ENCODE assay signal across 20 cellular contexts in the genomic region with DNA sequence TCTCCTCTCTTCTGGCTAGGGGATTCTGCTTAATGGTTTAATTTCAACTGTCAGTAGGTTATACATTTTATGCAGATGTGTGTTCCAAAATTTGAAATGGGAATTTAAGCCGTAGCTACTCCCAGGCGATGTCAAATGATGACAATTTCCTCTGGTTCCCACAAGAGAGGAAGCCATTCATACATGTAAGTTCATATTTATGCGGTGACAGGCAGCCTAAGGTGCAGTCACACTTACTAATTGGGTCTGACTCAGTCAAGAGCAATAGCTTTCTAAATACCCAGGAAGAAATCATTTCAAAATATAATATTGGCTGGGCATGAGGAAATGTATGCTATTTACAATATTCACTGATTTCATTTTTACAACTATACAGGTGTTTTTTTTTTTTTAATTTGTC.
DNase-seq lines count a peak whose midpoint lies in the region; ATAC-seq lines count a peak whose summit lies in the region.
"Had no signal": no experiment of that assay in that cellular context is flagged by ENCODE, and none has a peak within 500 bp of the region (broad histone marks: within the 10 kb centered on the region; RNA-seq: fewer than 3 reads in every experiment).

No MANE protein-coding gene starts in this region.

- no peak for ATAC-seq in HG03565 (IDR thresholded peaks at IDR 0.05; ENCODE audit: unreplicated experiment)

- DNase-seq in NCI-H2107 treated with DMSO at 0.1 percent for 48 hours (lab: John Stamatoyannopoulos, UW; ENCODE audit: unreplicated experiment) (peak; percentile 30), NCI-H2107 (lab: John Stamatoyannopoulos, UW) (no peak), NCI-H69 (lab: John Stamatoyannopoulos, UW) (peak; percentile 78), retina (peak; percentile 21), amniotic stem cell (lab: John Stamatoyannopoulos, UW) (no peak), NAMALWA (ENCODE audit: low spot score) (no peak)
- DNase-seq: ACHN; activated CD4-positive, alpha-beta T cell treated with anti-CD3 and anti-CD28 coated beads, Interleukin-2, amount 10 ng/mL, durations not matched to agents 24 days and 14 days; activated CD8-positive, alpha-beta memory T cell treated with anti-CD3 and anti-CD28 coated beads, Interleukin-2, amount 50 U/mL, for 48 hours; activated gamma-delta T cell treated with Interleukin-2 at 50 U/mL for 16 hours; effector memory CD4-positive, alpha-beta T cell; Karpas-422; NCI-H2227 treated with DMSO at 0.1 percent for 48 hours; NK-92 treated with Interleukin-12 subunit alpha and Interleukin-12 subunit beta, amount 100 ng/mL, for 24 hours; substantia nigra; T-helper 1 cell had no signal

- no peaks in the 10 kb centered on the region for H3K4me1 ChIP-seq in endocrine pancreas (ENCODE audit: control insufficient read depth, insufficient read depth, low read length)

- H3K36me3 ChIP-seq in endocrine pancreas (ENCODE audit: control insufficient read depth, insufficient read depth, low read length), result no peaks in the 10 kb centered on the region
- H3K36me3 ChIP-seq: right atrium auricular region had no signal

- H3K9ac ChIP-seq in endocrine pancreas (ENCODE audit: control insufficient read depth, insufficient read depth, low read length), result no peak overlapping the region

- peak overlapping the region; percentile 86 for H3K4me3 ChIP-seq in endocrine pancreas (ENCODE audit: control insufficient read depth, insufficient read depth, low read length)
- H3K4me3 ChIP-seq: lung, right atrium auricular region had no signal

- no peaks in the 10 kb centered on the region for H3K9me3 ChIP-seq in endocrine pancreas (ENCODE audit: control insufficient read depth, low read length)
- H3K9me3 ChIP-seq: right atrium auricular region had no signal

- no peaks in the 10 kb centered on the region for H3K27me3 ChIP-seq in endocrine pancreas (ENCODE audit: control insufficient read depth, insufficient read depth, low read length)
- H3K27me3 ChIP-seq: right atrium auricular region had no signal

Comparison
In these comparisons a context has a peak if more than half of its experiments do, and no peak if none do; other contexts are left out.
1. DNase-seq: peak in NCI-H2107 treated with DMSO at 0.1 percent for 48 hours (single experiment), NCI-H69 (single experiment) and retina (single experiment); none in NCI-H2107 (single experiment), amniotic stem cell (single experiment) and NAMALWA (single experiment).